9 cellular contexts compared by ENCODE assay signal in the genomic region with DNA sequence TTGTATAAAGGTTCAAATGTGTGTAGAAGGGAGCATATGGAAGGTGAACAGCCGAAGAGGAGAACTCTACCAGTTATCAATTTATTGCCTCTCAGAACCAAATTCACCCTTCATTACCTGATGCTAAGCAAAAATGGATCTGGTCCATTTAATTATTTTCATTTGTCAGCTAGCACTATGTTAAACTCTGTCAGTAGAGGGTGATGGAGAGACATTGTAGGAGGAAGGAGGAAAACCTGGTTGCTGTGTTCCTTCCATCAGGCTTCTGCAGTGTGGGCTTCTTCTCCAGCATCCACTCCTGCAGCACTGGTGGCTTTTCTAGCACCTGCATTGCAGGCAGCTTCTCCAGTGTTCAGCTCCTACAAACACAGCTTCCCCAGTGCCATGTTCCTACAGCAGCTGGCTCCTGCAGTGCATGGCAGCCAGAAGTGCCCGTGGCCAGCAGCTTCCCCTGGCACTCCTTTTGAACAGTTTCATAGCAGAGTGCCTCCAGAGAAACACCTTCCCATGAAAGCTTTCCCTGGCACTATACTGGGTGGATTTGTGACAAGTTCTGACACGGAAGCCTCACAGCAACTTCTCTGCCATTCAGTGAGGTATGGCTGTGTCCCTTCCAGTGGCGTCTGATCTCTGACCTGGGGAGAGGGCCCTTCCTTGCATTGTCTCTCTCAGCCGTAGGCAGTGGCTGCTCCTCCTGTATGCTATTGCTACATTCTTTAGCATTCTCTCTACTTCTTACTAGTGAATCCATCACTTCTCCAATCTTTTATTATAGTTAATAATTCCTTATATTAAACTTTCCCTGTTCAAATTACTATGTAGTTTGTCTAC. TPM values are rescaled to one million over a fixed set of nuclear protein-coding genes. Genes with fewer than 3 reads are reported as not detected.
A peak's percentile ranks its signal among the peaks of the same experiment; 100 is the strongest.
DNase-seq lines count a peak whose midpoint lies in the region; ATAC-seq and TF ChIP-seq lines count a peak whose summit lies in the region.
"Had no signal": no experiment of that assay in that cellular context is flagged by ENCODE, and none has a peak within 500 bp of the region (broad histone marks: within the 10 kb centered on the region; RNA-seq: fewer than 3 reads in every experiment).

No MANE protein-coding gene starts in this region.

- ATAC-seq in HG03378 (IDR thresholded peaks at IDR 0.05; ENCODE audit: unreplicated experiment) (no peak), GM21367 (IDR thresholded peaks at IDR 0.05; ENCODE audit: unreplicated experiment) (no peak), GM19455 (IDR thresholded peaks at IDR 0.05; ENCODE audit: unreplicated experiment) (no peak)
- ATAC-seq: left lung had no signal

- H3K4me3 ChIP-seq in AG04450 (ENCODE audit: low read depth, low read length) (no peak overlapping the region), fibroblast of the aortic adventitia (ENCODE audit: low read depth, low read length) (no peak overlapping the region)
- H3K4me3 ChIP-seq: left lung had no signal

- CTCF ChIA-PET in AG04450 (lab: Charles Lee): interaction anchor here (1.0 to 1.8 kb wide), 4 partner anchors 10 to 673 kb away, joined by 3 to 10 read pairs (median 4); no protein-coding TSS in a partner anchor

- TF ChIP-seq CTCF in AG04450 (IDR thresholded peaks at IDR 0.05; ENCODE audit: low read depth, low read length): peak; percentile 50
- peak; percentile 60 for TF ChIP-seq CTCF in GM13977 (IDR thresholded peaks at IDR 0.05; ENCODE audit: extremely low read depth, insufficient read depth, missing control alignments)
- TF ChIP-seq CTCF in fibroblast of the aortic adventitia (IDR thresholded peaks at IDR 0.05; ENCODE audit: insufficient read depth, low read length): peak; percentile 52

- no peak overlapping the region for H3K27ac ChIP-seq in AG04450 (ENCODE audit: low read depth, low read length)
- H3K27ac ChIP-seq: left lung had no signal

- DNase-seq in AG04450 (ENCODE audit: low read depth, low spot score): peak; percentile 8
- DNase-seq in GM13977 (ENCODE audit: low spot score): no peak
- peak; percentile 35 for DNase-seq in RPMI7951 (ENCODE audit: low read depth)
- peak; percentile 42 for DNase-seq in fibroblast of the aortic adventitia (ENCODE audit: low read depth)
- DNase-seq in globus pallidus (ENCODE audit: low spot score): no peak
- DNase-seq: left lung had no signal

- in situ Hi-C loops in GM13977 (cut with MboI; ENCODE audit: low pct_unique_long_range_greater_than_20kb, low sequenced_read_pairs, unreplicated experiment): loop anchor here (25.0 kb wide), 1 partner anchor 383 kb away; a partner anchor contains a TSS

- peaks cover 10% of the 10 kb centered on the region for H3K27me3 ChIP-seq in AG04450 (ENCODE audit: control insufficient read depth, insufficient read depth, low read length)
- H3K27me3 ChIP-seq: left lung had no signal

- POLR2A ChIA-PET in AG04450 (lab: Yijun Ruan, JAX): no interaction called here

- H3K9me3 ChIP-seq in AG04450 (ENCODE audit: control insufficient read depth, insufficient read depth, low read length): no peaks in the 10 kb centered on the region
- H3K9me3 ChIP-seq: left lung had no signal

RNA-seq across cellular contexts. Expression of a gene that starts 14.6 kb away (rescaled TPM):
- polyA plus RNA-seq in AG04450 (2011; rRNA removed): 1.4 and 1.6 TPM in 2 replicates
- 2.2 and 2.8 TPM in 2 replicates for polyA minus RNA-seq in AG04450 (2011; rRNA and poly(A)+ RNA removed)
- 8.8 and 18.7 TPM in 2 replicates for total RNA-seq in RPMI7951 (2014; rRNA removed; shearing (Covaris generic))
- 9.5 and 13.6 TPM in 2 replicates for total RNA-seq in fibroblast of the aortic adventitia (ENCODE audit: low replicate concordance)

RNA-seq across cellular contexts. Expression of a gene that starts 20.0 kb away (rescaled TPM):
- 0.36 and 0.46 TPM in 2 replicates for polyA plus RNA-seq in AG04450 (2011; rRNA removed)
- not detected in 2 replicates for polyA minus RNA-seq in AG04450 (2011; rRNA and poly(A)+ RNA removed)
- 1.9 and 2.5 TPM in 2 replicates for total RNA-seq in RPMI7951 (2014; rRNA removed; shearing (Covaris generic))
- 0.81 and 2.4 TPM in 2 replicates for total RNA-seq in fibroblast of the aortic adventitia (ENCODE audit: low replicate concordance)

RNA-seq across cellular contexts. Expression of a gene that starts 47.7 kb away (rescaled TPM):
- polyA plus RNA-seq in AG04450 (2011; rRNA removed): 16.9 and 23.5 TPM in 2 replicates
- polyA minus RNA-seq in AG04450 (2011; rRNA and poly(A)+ RNA removed): 32.0 and 34.8 TPM in 2 replicates
- 57.7 and 72.8 TPM in 2 replicates for total RNA-seq in RPMI7951 (2014; rRNA removed; shearing (Covaris generic))
- 28.8 and 69.1 TPM in 2 replicates for total RNA-seq in fibroblast of the aortic adventitia (ENCODE audit: low replicate concordance)

Comparison
In these comparisons a context has a peak if more than half of its experiments do, and no peak if none do; other contexts are left out.
1. DNase-seq: peak in AG04450 (single experiment), RPMI7951 (single experiment) and fibroblast of the aortic adventitia (single experiment); none in GM13977 (single experiment) and globus pallidus (single experiment).
2. Peak in every context shown above with its lines, with median percentiles within 50 percentile points of each other: CTCF ChIP-seq.